Comparison of ENCODE assay signal across 9 cellular contexts in the genomic region with DNA sequence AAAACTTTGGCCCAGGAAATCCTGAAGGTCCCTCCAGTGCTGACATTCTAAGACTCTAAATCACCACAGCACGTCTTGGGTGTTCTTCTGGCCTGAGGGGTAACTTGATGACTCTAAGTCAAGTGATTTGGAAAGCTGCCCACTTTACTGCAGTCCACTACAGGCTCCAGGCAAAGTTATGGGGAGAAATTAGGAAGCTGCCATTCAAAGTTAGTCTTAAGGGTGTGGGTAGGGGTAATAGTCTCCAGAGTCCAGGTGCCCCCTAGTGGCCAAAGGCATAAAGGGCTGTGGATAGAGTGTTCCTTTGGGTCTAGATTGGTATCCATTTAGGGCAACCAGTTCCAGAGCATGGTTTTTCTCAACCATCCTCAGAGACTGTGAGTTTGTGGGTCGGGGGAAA. TPM values are rescaled to one million over a fixed set of nuclear protein-coding genes. Genes with fewer than 3 reads are reported as not detected.
DNase-seq lines count a peak whose midpoint lies in the region; ATAC-seq, FAIRE-seq and TF ChIP-seq lines count a peak whose summit lies in the region.
"Had no signal": no experiment of that assay in that cellular context is flagged by ENCODE, and none has a peak within 500 bp of the region (broad histone marks: within the 10 kb centered on the region; RNA-seq: fewer than 3 reads in every experiment).

No MANE protein-coding gene starts in this region.

- ATAC-seq in HG02870 (IDR thresholded peaks at IDR 0.05; ENCODE audit: unreplicated experiment) (peak; percentile 82), lower lobe of right lung (peak; percentile 96), GM21423 (IDR thresholded peaks at IDR 0.05; ENCODE audit: unreplicated experiment) (no peak)

- no peaks in the 10 kb centered on the region for H3K9me3 Mint-ChIP-seq in activated CD4-positive, alpha-beta T cell treated with anti-CD3 and anti-CD28 coated beads, Interleukin-2, amount 10 ng/mL, durations not matched to agents 24 days and 14 days

- TF ChIP-seq CTCF in lower lobe of right lung (IDR thresholded peaks at IDR 0.05) = peak; percentile 68

- H3K27ac ChIP-seq in lower lobe of right lung = no peak overlapping the region

- no peak overlapping the region for H3K27ac Mint-ChIP-seq in activated CD4-positive, alpha-beta T cell treated with anti-CD3 and anti-CD28 coated beads, Interleukin-2, amount 10 ng/mL, durations not matched to agents 24 days and 14 days

- no peaks in the 10 kb centered on the region for H3K9me3 ChIP-seq in lower lobe of right lung

- H3K27me3 Mint-ChIP-seq in activated CD4-positive, alpha-beta T cell treated with anti-CD3 and anti-CD28 coated beads, Interleukin-2, amount 10 ng/mL, durations not matched to agents 24 days and 14 days = peaks cover 3% of the 10 kb centered on the region

- H3K36me3 ChIP-seq in lower lobe of right lung = no peaks in the 10 kb centered on the region

- peaks cover 2% of the 10 kb centered on the region for H3K4me1 Mint-ChIP-seq in activated CD4-positive, alpha-beta T cell treated with anti-CD3 and anti-CD28 coated beads, Interleukin-2, amount 10 ng/mL, durations not matched to agents 24 days and 14 days

- no peak for TF ChIP-seq POLR2A in GM12891 (IDR thresholded peaks at IDR 0.05; ENCODE audit: low read depth, low read length)

- DNase-seq in GM12891 (ENCODE audit: insufficient read length, low spot score) (peak; percentile 7), NCI-H526 treated with DMSO at 0.1 percent for 48 hours (lab: John Stamatoyannopoulos, UW) (peak; percentile 1), dermis blood vessel endothelial cell (peak; percentile 65), lower lobe of right lung (peak; percentile 63)
- peak; percentile 81 for DNase-seq in activated CD4-positive, alpha-beta T cell treated with anti-CD3 and anti-CD28 coated beads, Interleukin-2, amount 10 ng/mL, durations not matched to agents 24 days and 14 days
- peak; percentile 1 for DNase-seq in stimulated activated CD8-positive, alpha-beta memory T cell treated with anti-CD3 and anti-CD28 coated beads, Interleukin-15, amount 100 ng/mL, for 24 hours (ENCODE audit: low read depth)

- H3K4me1 ChIP-seq in lower lobe of right lung = no peaks in the 10 kb centered on the region

- intact Hi-C loops in activated CD4-positive, alpha-beta T cell treated with anti-CD3 and anti-CD28 coated beads, Interleukin-2, amount 10 ng/mL, durations not matched to agents 24 days and 14 days (cut with micrococcal nuclease) = loop anchor here (1.0 to 5.0 kb wide), 2 partner anchors 155 to 168 kb away; no protein-coding TSS in a partner anchor
- intact Hi-C loops in lower lobe of right lung (cut with DNase I) = loop anchor here (10.0 kb wide), 1 partner anchor 172 kb away; no protein-coding TSS in a partner anchor

- peak; percentile 92 for FAIRE-seq in GM12891 (lab: Jason Lieb, UNC)

- H3K4me3 ChIP-seq in lower lobe of right lung = no peak overlapping the region
- H3K4me3 ChIP-seq: skin epidermis had no signal

- no peaks in the 10 kb centered on the region for H3K36me3 Mint-ChIP-seq in activated CD4-positive, alpha-beta T cell treated with anti-CD3 and anti-CD28 coated beads, Interleukin-2, amount 10 ng/mL, durations not matched to agents 24 days and 14 days (ENCODE audit: low read depth)

- H3K27me3 ChIP-seq in lower lobe of right lung (ENCODE audit: low read depth) = no peaks in the 10 kb centered on the region

- H3K4me3 Mint-ChIP-seq in activated CD4-positive, alpha-beta T cell treated with anti-CD3 and anti-CD28 coated beads, Interleukin-2, amount 10 ng/mL, durations not matched to agents 24 days and 14 days = no peak overlapping the region

TF ChIP-seq in GM12891, 5 proteins besides CTCF, POLR2A, EP300 and RAD21:
- TF ChIP-seq TAF1 (IDR thresholded peaks at IDR 0.05; ENCODE audit: low read depth, low read length) (no peak), PAX5 (IDR thresholded peaks at IDR 0.05; ENCODE audit: insufficient read depth, low read length, severe bottlenecking) (no peak)

RNA-seq across cellular contexts. Expression of gene SLC16A2, which starts 38.7 kb away (rescaled TPM):
- polyA plus RNA-seq in GM12891 (2012; ENCODE audit: low read depth, missing spikeins) = not detected
- total RNA-seq in activated CD4-positive, alpha-beta T cell treated with anti-CD3 and anti-CD28 coated beads, Interleukin-2, amount 10 ng/mL, durations not matched to agents 24 days and 14 days = 0.40 and 0.58 TPM in 2 replicates
- 0.70 and 1.0 TPM in 2 replicates for total RNA-seq in dermis blood vessel endothelial cell
- 7.2 TPM for total RNA-seq in lower lobe of right lung

Comparison
In these comparisons a context has a peak if more than half of its experiments do, and no peak if none do; other contexts are left out.
1. DNase-seq: peak in every context shown above with its lines; median percentile 81 in activated CD4-positive, alpha-beta T cell treated with anti-CD3 and anti-CD28 coated beads, Interleukin-2, amount 10 ng/mL, durations not matched to agents 24 days and 14 days; 65 in dermis blood vessel endothelial cell; 63 in lower lobe of right lung; 7 in GM12891; 1 in NCI-H526 treated with DMSO at 0.1 percent for 48 hours; 1 in stimulated activated CD8-positive, alpha-beta memory T cell treated with anti-CD3 and anti-CD28 coated beads, Interleukin-15, amount 100 ng/mL, for 24 hours.